ENCODE assay signal across 10 cellular contexts in genomic region chr7:22582860-22583640, GRCh38.
DNase-seq lines count a peak whose midpoint lies in the region; ATAC-seq and TF ChIP-seq lines count a peak whose summit lies in the region.
"Had no signal": no experiment of that assay in that cellular context is flagged by ENCODE, and none has a peak within 500 bp of the region (broad histone marks: within the 10 kb centered on the region; RNA-seq: fewer than 3 reads in every experiment).

No MANE protein-coding gene starts in this region.

- H3K9me3 ChIP-seq in SK-N-SH: no peaks in the 10 kb centered on the region

- no peaks in the 10 kb centered on the region for H3K9me2 ChIP-seq in SK-N-SH

- H3K9ac ChIP-seq in SK-N-SH: no peak overlapping the region

- H3K27ac ChIP-seq in SK-N-SH (ENCODE audit: low read depth in 2 of 2, low read length in 1 of 2) (peak overlapping the region in 1 of 2 experiments; percentile 69; a peak in 1 of 4 replicates), foreskin keratinocyte (no peak overlapping the region)
- H3K27ac ChIP-seq: VCaP had no signal

- peak; percentile 68 for ATAC-seq in foreskin keratinocyte
- no peak for ATAC-seq in stimulated activated effector memory CD8-positive, alpha-beta T cell treated with anti-CD3 and anti-CD28 coated beads, Interleukin-12 subunit alpha, Interleukin-12 subunit beta, amount 100 ng/mL, for 72 hours
- no peak for ATAC-seq in activated CD8-positive, alpha-beta memory T cell treated with anti-CD3 and anti-CD28 coated beads, Interleukin-2, amount 10 ng/mL, durations not matched to agents 7 days and 5 days

- H3K4me1 ChIP-seq in SK-N-SH (ENCODE audit: control insufficient read depth in 1 of 2, insufficient read depth in 2 of 2, low read depth in 1 of 2, low read length in 1 of 2) (peaks cover 0 to under 1% of the 10 kb centered on the region in 2 experiments; a peak in 3 of 4 replicates), foreskin keratinocyte (peaks cover 11% of the 10 kb centered on the region)

- H4K20me1 ChIP-seq in SK-N-SH (ENCODE audit: insufficient read depth): no peaks in the 10 kb centered on the region

- no peak overlapping the region for H3K27ac Mint-ChIP-seq in stimulated activated effector memory CD8-positive, alpha-beta T cell treated with anti-CD3 and anti-CD28 coated beads, Interleukin-12 subunit alpha, Interleukin-12 subunit beta, amount 100 ng/mL, for 72 hours
- no peak overlapping the region for H3K27ac Mint-ChIP-seq in activated CD8-positive, alpha-beta memory T cell treated with anti-CD3 and anti-CD28 coated beads, Interleukin-2, amount 10 ng/mL, durations not matched to agents 7 days and 5 days

- no peak for TF ChIP-seq RAD21 in SK-N-SH (IDR thresholded peaks at IDR 0.05; ENCODE audit: low read length)

- H3K27me3 ChIP-seq in H7 (ENCODE audit: control insufficient read depth, insufficient read depth, low read length) (no peaks in the 10 kb centered on the region), SK-N-SH (ENCODE audit: insufficient read depth) (no peaks in the 10 kb centered on the region), foreskin keratinocyte (no peaks in the 10 kb centered on the region)

- H2AFZ ChIP-seq in SK-N-SH (ENCODE audit: low read depth): no peak overlapping the region

- H3K36me3 Mint-ChIP-seq in stimulated activated effector memory CD8-positive, alpha-beta T cell treated with anti-CD3 and anti-CD28 coated beads, Interleukin-12 subunit alpha, Interleukin-12 subunit beta, amount 100 ng/mL, for 72 hours: no peaks in the 10 kb centered on the region
- no peaks in the 10 kb centered on the region for H3K36me3 Mint-ChIP-seq in activated CD8-positive, alpha-beta memory T cell treated with anti-CD3 and anti-CD28 coated beads, Interleukin-2, amount 10 ng/mL, durations not matched to agents 7 days and 5 days
- H3K36me3 Mint-ChIP-seq: brain had no signal

- peak; percentile 6 for DNase-seq in H7
- no peak for DNase-seq in SK-N-SH
- peak; percentile 87 to 96 for DNase-seq in foreskin keratinocyte
- DNase-seq in pulmonary artery endothelial cell (ENCODE audit: low read depth, low spot score): peak; percentile 99
- no peak for DNase-seq in HuH-7 (ENCODE audit: low spot score)
- no peak for DNase-seq in stimulated activated effector memory CD8-positive, alpha-beta T cell treated with anti-CD3 and anti-CD28 coated beads, Interleukin-12 subunit alpha, Interleukin-12 subunit beta, amount 100 ng/mL, for 72 hours (ENCODE audit: low spot score in 2 of 2)
- no peak for DNase-seq in activated CD8-positive, alpha-beta memory T cell treated with anti-CD3 and anti-CD28 coated beads, Interleukin-2, amount 10 ng/mL, durations not matched to agents 7 days and 5 days
- DNase-seq in RKO (ENCODE audit: low spot score): no peak

- POLR2A ChIA-PET in SK-N-SH (lab: Yijun Ruan, JAX): interaction anchor here (0.5 kb wide), 1 partner anchor 534 kb away, joined by 3 read pairs; no protein-coding TSS in a partner anchor

- no peak overlapping the region for H3K4me3 ChIP-seq in H7 (ENCODE audit: insufficient read depth, low read depth, low read length)
- H3K4me3 ChIP-seq in SK-N-SH (ENCODE audit: low read depth in 2 of 2, low read length in 1 of 2): no peak overlapping the region

- no peak overlapping the region for H3K4me2 ChIP-seq in SK-N-SH

- no peaks in the 10 kb centered on the region for H3K9me3 Mint-ChIP-seq in stimulated activated effector memory CD8-positive, alpha-beta T cell treated with anti-CD3 and anti-CD28 coated beads, Interleukin-12 subunit alpha, Interleukin-12 subunit beta, amount 100 ng/mL, for 72 hours
- H3K9me3 Mint-ChIP-seq in activated CD8-positive, alpha-beta memory T cell treated with anti-CD3 and anti-CD28 coated beads, Interleukin-2, amount 10 ng/mL, durations not matched to agents 7 days and 5 days (ENCODE audit: low read depth): no peaks in the 10 kb centered on the region
- H3K9me3 Mint-ChIP-seq: brain had no signal

- H3K4me3 Mint-ChIP-seq in stimulated activated effector memory CD8-positive, alpha-beta T cell treated with anti-CD3 and anti-CD28 coated beads, Interleukin-12 subunit alpha, Interleukin-12 subunit beta, amount 100 ng/mL, for 72 hours: no peak overlapping the region
- H3K4me3 Mint-ChIP-seq in activated CD8-positive, alpha-beta memory T cell treated with anti-CD3 and anti-CD28 coated beads, Interleukin-2, amount 10 ng/mL, durations not matched to agents 7 days and 5 days: no peak overlapping the region
- H3K4me3 Mint-ChIP-seq: brain had no signal

- TF ChIP-seq CTCF in SK-N-SH (IDR thresholded peaks at IDR 0.05) (no peak), foreskin keratinocyte (conservative IDR thresholded peaks at IDR 0.05) (no peak)

- no peaks in the 10 kb centered on the region for H3K79me2 ChIP-seq in SK-N-SH (ENCODE audit: insufficient read depth)

- H3F3A ChIP-seq in SK-N-SH (replicated peaks; ENCODE audit: insufficient read depth): peaks cover 4% of the 10 kb centered on the region

- CTCF ChIA-PET in SK-N-SH (lab: Yijun Ruan, JAX): interaction anchor here (0.9 kb wide), 2 partner anchors 23 to 503 kb away, joined by 3 read pairs; no protein-coding TSS in a partner anchor
- CTCF ChIA-PET in activated CD8-positive, alpha-beta memory T cell treated with anti-CD3 and anti-CD28 coated beads, Interleukin-2, amount 10 ng/mL, durations not matched to agents 7 days and 5 days (lab: Charles Lee): no interaction called here

- H3K27me3 Mint-ChIP-seq in activated CD8-positive, alpha-beta memory T cell treated with anti-CD3 and anti-CD28 coated beads, Interleukin-2, amount 10 ng/mL, durations not matched to agents 7 days and 5 days: peaks cover 67% of the 10 kb centered on the region

- TF ChIP-seq EP300 in SK-N-SH (IDR thresholded peaks at IDR 0.05; ENCODE audit: borderline replicate concordance in 1 of 2, low read depth in 1 of 2, low read length in 1 of 2): peak in 1 of 2 experiments; percentile 31; a peak in 1 of 4 replicates

- peaks cover 8% of the 10 kb centered on the region for H3K4me1 Mint-ChIP-seq in stimulated activated effector memory CD8-positive, alpha-beta T cell treated with anti-CD3 and anti-CD28 coated beads, Interleukin-12 subunit alpha, Interleukin-12 subunit beta, amount 100 ng/mL, for 72 hours
- peaks cover 11% of the 10 kb centered on the region for H3K4me1 Mint-ChIP-seq in activated CD8-positive, alpha-beta memory T cell treated with anti-CD3 and anti-CD28 coated beads, Interleukin-2, amount 10 ng/mL, durations not matched to agents 7 days and 5 days

- H3K36me3 ChIP-seq in H7 (replicated peaks; ENCODE audit: control insufficient read depth, insufficient read depth, low read length) (no peaks in the 10 kb centered on the region), SK-N-SH (replicated peaks in 1 of 2; ENCODE audit: control insufficient read depth in 1 of 2, insufficient read depth in 2 of 2, low read length in 1 of 2) (no peaks in the 10 kb centered on the region)

- WGBS in SK-N-SH (ENCODE audit: low lambda C conversion rate): 15% methylated on average over 6 of the region's 7 CpGs

TF ChIP-seq in SK-N-SH, 30 proteins besides CTCF, POLR2A, EP300 and RAD21 (continues in another document):
- TF ChIP-seq REST (IDR thresholded peaks at IDR 0.05; ENCODE audit: low read depth, low read length): no peak
- TF ChIP-seq IRF3 (IDR thresholded peaks at IDR 0.05; ENCODE audit: low read depth, low read length): no peak
- TF ChIP-seq NFIC (IDR thresholded peaks at IDR 0.05; ENCODE audit: borderline replicate concordance): peak; percentile 73
- TF ChIP-seq SMC3 (IDR thresholded peaks at IDR 0.05; ENCODE audit: low read depth, low read length): no peak
- TF ChIP-seq RCOR1 (IDR thresholded peaks at IDR 0.05; ENCODE audit: low read length): no peak
- no peak for TF ChIP-seq CHD2 (IDR thresholded peaks at IDR 0.05; ENCODE audit: low read length, partially characterized antibody)
- TF ChIP-seq RXRA (IDR thresholded peaks at IDR 0.05; ENCODE audit: borderline replicate concordance, low read depth): no peak
- 0 out of 2 replicates have a peak, but pooled peaks have one; percentile 12 for TF ChIP-seq MAX (IDR thresholded peaks at IDR 0.05; ENCODE audit: low read depth)
- TF ChIP-seq TCF12 (IDR thresholded peaks at IDR 0.05): peak; percentile 71
- no peak for TF ChIP-seq GABPA (IDR thresholded peaks at IDR 0.05; ENCODE audit: low read depth)

Comparison
In these comparisons a context has a peak if more than half of its experiments do, and no peak if none do; other contexts are left out.
1. DNase-seq: peak in H7 (single experiment), foreskin keratinocyte (2 of 2) and pulmonary artery endothelial cell (single experiment); none in SK-N-SH (single experiment), HuH-7 (single experiment), stimulated activated effector memory CD8-positive, alpha-beta T cell treated with anti-CD3 and anti-CD28 coated beads, Interleukin-12 subunit alpha, Interleukin-12 subunit beta, amount 100 ng/mL, for 72 hours (0 of 2), activated CD8-positive, alpha-beta memory T cell treated with anti-CD3 and anti-CD28 coated beads, Interleukin-2, amount 10 ng/mL, durations not matched to agents 7 days and 5 days (single experiment) and RKO (single experiment).